11 cellular contexts compared by ENCODE assay signal in the genomic region with DNA sequence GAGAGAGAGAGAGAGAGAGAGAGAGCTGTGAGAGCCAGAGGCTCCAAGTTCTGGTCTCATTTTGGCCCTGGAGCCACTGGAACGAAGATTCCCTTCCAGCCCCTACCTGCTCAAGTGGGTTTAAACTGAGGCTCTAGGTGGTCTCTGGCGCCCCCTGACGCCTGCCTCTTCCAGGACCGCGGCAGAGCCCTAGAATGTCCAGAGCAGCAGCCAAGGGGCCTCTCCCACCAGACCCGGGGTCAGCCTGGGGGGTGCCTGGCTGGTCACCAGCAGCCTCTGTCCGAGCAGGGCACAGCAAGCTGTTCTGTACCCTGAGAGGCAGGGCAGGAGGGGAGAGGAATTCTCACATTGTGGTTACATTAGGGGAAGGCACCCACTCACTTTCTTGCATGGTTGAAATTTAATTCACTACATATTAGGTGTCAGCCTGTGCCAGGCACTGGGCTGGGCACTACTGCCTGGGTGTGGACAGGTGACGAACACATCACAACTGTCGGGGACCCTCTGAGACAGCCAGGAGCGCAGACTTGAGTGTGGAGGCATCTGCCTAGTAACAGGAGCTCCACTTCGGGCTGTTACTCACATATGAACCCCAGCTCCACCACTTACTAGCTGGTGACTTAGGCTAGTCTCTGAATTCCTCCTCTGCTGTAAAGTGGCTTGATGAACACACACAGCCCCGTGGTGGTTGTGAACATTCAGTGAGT. TPM values are rescaled to one million over a fixed set of nuclear protein-coding genes. Genes with fewer than 3 reads are reported as not detected.
DNase-seq lines count a peak whose midpoint lies in the region; ATAC-seq and TF ChIP-seq lines count a peak whose summit lies in the region.
"Had no signal": no experiment of that assay in that cellular context is flagged by ENCODE, and none has a peak within 500 bp of the region (broad histone marks: within the 10 kb centered on the region; RNA-seq: fewer than 3 reads in every experiment).

No MANE protein-coding gene starts in this region.

- in situ Hi-C loops in gastrocnemius medialis (cut with MboI; ENCODE audit: low sequenced_read_pairs in 4 of 4), result loop anchor here in 3 of 4 donors (10.0 to 25.0 kb wide), 3 partner anchors 221 to 346 kb away; no protein-coding TSS in a partner anchor

- peaks cover 0 to 5% of the 10 kb centered on the region in 2 donors for H3K36me3 ChIP-seq in gastrocnemius medialis

- no peaks in the 10 kb centered on the region for H3K9me3 ChIP-seq in gastrocnemius medialis

- H3K27me3 ChIP-seq in gastrocnemius medialis, result no peaks in the 10 kb centered on the region

- TF ChIP-seq POLR2A in gastrocnemius medialis (IDR thresholded peaks at IDR 0.05), result no peak

- H3K27ac ChIP-seq in gastrocnemius medialis, result no peak overlapping the region

- ATAC-seq in gastrocnemius medialis, result no peak
- ATAC-seq in HG03045 (IDR thresholded peaks at IDR 0.05; ENCODE audit: unreplicated experiment), result no peak
- ATAC-seq in GM19467 (IDR thresholded peaks at IDR 0.05; ENCODE audit: unreplicated experiment), result no peak
- ATAC-seq: CD8-positive, alpha-beta T cell had no signal

- H3K4me3 ChIP-seq in gastrocnemius medialis, result no peak overlapping the region

- no peaks in the 10 kb centered on the region for H3K4me1 ChIP-seq in gastrocnemius medialis

- intact Hi-C loops in cardiac septum (cut with DNase I), result loop anchor here (2.0 to 10.0 kb wide), 4 partner anchors 189 to 351 kb away; no protein-coding TSS in a partner anchor
- intact Hi-C loops in gastrocnemius medialis (cut with DNase I; ENCODE audit: low total_unique reads), result loop anchor here (5.0 to 10.0 kb wide), 2 partner anchors 226 to 349 kb away; no protein-coding TSS in a partner anchor

- peak; percentile 26 to 65 (median 60) for TF ChIP-seq CTCF in gastrocnemius medialis (IDR thresholded peaks at IDR 0.05 in 4 of 5, conservative IDR thresholded peaks at IDR 0.05 in 1 of 5)

- peak; percentile 54 for DNase-seq in NCI-H82 (lab: John Stamatoyannopoulos, UW)
- no peak for DNase-seq in NCI-H82 treated with DMSO at 0.1 percent for 48 hours (lab: John Stamatoyannopoulos, UW; ENCODE audit: unreplicated experiment)
- peak; percentile 60 for DNase-seq in UCSD-AML1 (lab: John Stamatoyannopoulos, UW; ENCODE audit: unreplicated experiment)
- peak; percentile 75 for DNase-seq in cardiac septum (ENCODE audit: low spot score)
- DNase-seq in gastrocnemius medialis, result no peak
- DNase-seq in amniotic stem cell (lab: John Stamatoyannopoulos, UW), result no peak
- DNase-seq: activated B cell treated with CpG ODN at 0.5 μM for 24 hours, naive B cell had no signal

RNA-seq across cellular contexts. Expression of gene AMBP, which starts 44.5 kb away (rescaled TPM):
- total RNA-seq in cardiac septum, result not detected
- 1 to 10 TPM in 2 of 4 donors, not detected in 2; 3.2 to 7.2 TPM for total RNA-seq in gastrocnemius medialis
- total RNA-seq: activated B cell treated with CpG ODN at 0.5 μM for 24 hours; CD8-positive, alpha-beta T cell had no signal

Comparison
In these comparisons a context has a peak if more than half of its experiments do, and no peak if none do; other contexts are left out.
1. DNase-seq: peak in NCI-H82 (single experiment), UCSD-AML1 (single experiment) and cardiac septum (single experiment); none in NCI-H82 treated with DMSO at 0.1 percent for 48 hours (single experiment), gastrocnemius medialis (0 of 2) and amniotic stem cell (single experiment).